Comparison of ENCODE assay signal across 8 cellular contexts in the genomic region with DNA sequence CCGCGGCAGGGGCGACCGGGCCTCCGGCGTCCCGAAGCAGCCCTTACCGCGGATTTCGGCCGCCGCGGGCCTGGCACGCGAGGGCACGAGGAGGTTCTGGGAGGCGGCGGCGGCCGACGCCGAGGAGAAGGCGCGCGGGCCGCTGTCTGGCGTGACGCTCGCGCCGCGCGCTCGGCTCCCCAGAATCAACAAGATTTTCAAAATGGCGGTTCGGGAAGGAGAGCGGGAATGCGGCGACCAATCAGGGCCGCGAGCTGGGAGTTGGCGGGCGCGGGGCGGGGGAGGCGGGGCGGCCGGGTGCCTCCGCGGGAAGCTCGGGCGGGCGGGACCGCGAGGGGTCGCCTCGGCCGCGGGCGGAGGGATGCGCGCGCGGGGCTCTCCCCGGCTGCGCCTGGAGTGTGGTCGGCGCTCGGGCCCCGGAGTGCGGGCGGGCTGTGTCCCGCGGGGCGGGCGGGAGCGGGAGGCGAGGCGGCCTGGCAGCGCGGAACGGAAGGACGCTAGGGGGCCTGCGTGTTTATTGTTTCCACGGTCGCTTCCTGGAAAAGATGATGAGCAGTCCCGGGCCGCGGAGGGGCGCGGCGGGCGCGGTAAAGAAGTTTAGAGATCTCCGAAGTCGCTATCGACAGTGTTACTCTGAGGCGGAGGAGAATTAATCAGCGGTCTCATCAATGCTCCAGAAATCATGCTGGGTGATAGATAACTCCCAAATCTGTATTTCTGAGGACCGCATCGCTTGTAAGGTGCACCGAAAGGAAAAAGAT. TPM values are rescaled to one million over a fixed set of nuclear protein-coding genes. Genes with fewer than 3 reads are reported as not detected.
DNase-seq lines count a peak whose midpoint lies in the region; ATAC-seq and TF ChIP-seq lines count a peak whose summit lies in the region.

A gene with protein sequence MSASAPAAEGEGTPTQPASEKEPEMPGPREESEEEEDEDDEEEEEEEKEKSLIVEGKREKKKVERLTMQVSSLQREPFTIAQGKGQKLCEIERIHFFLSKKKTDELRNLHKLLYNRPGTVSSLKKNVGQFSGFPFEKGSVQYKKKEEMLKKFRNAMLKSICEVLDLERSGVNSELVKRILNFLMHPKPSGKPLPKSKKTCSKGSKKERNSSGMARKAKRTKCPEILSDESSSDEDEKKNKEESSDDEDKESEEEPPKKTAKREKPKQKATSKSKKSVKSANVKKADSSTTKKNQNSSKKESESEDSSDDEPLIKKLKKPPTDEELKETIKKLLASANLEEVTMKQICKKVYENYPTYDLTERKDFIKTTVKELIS (minus strand): TSS at position 193 of the 761 bp plus-strand sequence. CDS start 543 bp downstream, outside the sequence.

- peak within 1 kb of the TSS; percentile 94 to 98 (median 98) for H3K4me3 Mint-ChIP-seq in nephron

- H3K9me3 Mint-ChIP-seq in nephron, result no peaks in the 10 kb centered on the region

- H3K9me3 ChIP-seq in RWPE2 (ENCODE audit: severe bottlenecking), result no peaks in the 10 kb centered on the region

- H3K4me1 Mint-ChIP-seq in nephron, result peaks cover 48% of the 10 kb centered on the region

- H3K36me3 Mint-ChIP-seq in nephron (ENCODE audit: low read depth), result peaks cover 22% of the 10 kb centered on the region

- H3K27me3 Mint-ChIP-seq in nephron (ENCODE audit: low read depth), result no peaks in the 10 kb centered on the region

- peaks cover 41% of the 10 kb centered on the region for H3K36me3 ChIP-seq in RWPE2 (ENCODE audit: low read depth)

- TF ChIP-seq CTCF in RWPE2 (IDR thresholded peaks at IDR 0.05; ENCODE audit: poor library complexity, severe bottlenecking) (peak; percentile 78), fibroblast of the aortic adventitia (IDR thresholded peaks at IDR 0.05; ENCODE audit: insufficient read depth, low read length) (peak; percentile 59), nephron (IDR thresholded peaks at IDR 0.05; ENCODE audit: unreplicated experiment in 3 of 3) (peak; percentile 46 to 58 (median 57))

- peak within 1 kb of the TSS; percentile 95 to 97 (median 96) for H3K27ac Mint-ChIP-seq in nephron

- H3K27me3 ChIP-seq in RWPE2 (ENCODE audit: insufficient read depth, poor library complexity, severe bottlenecking), result no peaks in the 10 kb centered on the region

- DNase-seq in EH (ENCODE audit: low read depth) (peak; percentile 86), GOT3 (lab: John Stamatoyannopoulos, UW) (peak; percentile 68), LoVo (ENCODE audit: low spot score) (peak; percentile 86), RWPE2 (ENCODE audit: low spot score) (peak; percentile 77), fibroblast of the aortic adventitia (ENCODE audit: low read depth) (peak; percentile 77)
- DNase-seq in activated T-helper 9 cell treated with anti-CD3 and anti-CD28 coated beads, Interleukin-2, amount 50 U/mL, for 16 hours (ENCODE audit: low read depth), result peak; percentile 76
- DNase-seq in stimulated activated naive CD8-positive, alpha-beta T cell treated with anti-CD3 and anti-CD28 coated beads, Interleukin-15, Interleukin-2, amounts not matched to agents 100 U/mL and 50 U/mL, for 24 hours, result peak; percentile 84

- peak within 1 kb of the TSS; percentile 99 for H3K4me3 ChIP-seq in RWPE2 (ENCODE audit: severe bottlenecking)
- peak within 1 kb of the TSS; percentile 89 for H3K4me3 ChIP-seq in fibroblast of the aortic adventitia (ENCODE audit: low read depth, low read length)

- peaks cover 31% of the 10 kb centered on the region for H3K4me1 ChIP-seq in RWPE2 (ENCODE audit: insufficient read depth, poor library complexity, severe bottlenecking)

- H3K27ac ChIP-seq in RWPE2 (ENCODE audit: poor library complexity, severe bottlenecking), result peak within 1 kb of the TSS; percentile 80

- peak; percentile 62 for ATAC-seq in RWPE2 (ENCODE audit: low read depth)
- peak; percentile 72 for ATAC-seq in stimulated activated naive CD8-positive, alpha-beta T cell treated with anti-CD3 and anti-CD28 coated beads, Interleukin-15, Interleukin-2, amounts not matched to agents 100 U/mL and 50 U/mL, for 24 hours

RNA-seq across cellular contexts. Expression of the gene that starts here (rescaled TPM):
- total RNA-seq in fibroblast of the aortic adventitia (ENCODE audit: low replicate concordance), result 156 and 591 TPM in 2 replicates

Comparison
In these comparisons a context has a peak if more than half of its experiments do, and no peak if none do; other contexts are left out.
1. Peak in every context shown above with its lines: DNase-seq, ATAC-seq, H3K4me3 ChIP-seq and H3K27ac ChIP-seq.